Comparison of ENCODE assay signal across 27 cellular contexts in the genomic region with DNA sequence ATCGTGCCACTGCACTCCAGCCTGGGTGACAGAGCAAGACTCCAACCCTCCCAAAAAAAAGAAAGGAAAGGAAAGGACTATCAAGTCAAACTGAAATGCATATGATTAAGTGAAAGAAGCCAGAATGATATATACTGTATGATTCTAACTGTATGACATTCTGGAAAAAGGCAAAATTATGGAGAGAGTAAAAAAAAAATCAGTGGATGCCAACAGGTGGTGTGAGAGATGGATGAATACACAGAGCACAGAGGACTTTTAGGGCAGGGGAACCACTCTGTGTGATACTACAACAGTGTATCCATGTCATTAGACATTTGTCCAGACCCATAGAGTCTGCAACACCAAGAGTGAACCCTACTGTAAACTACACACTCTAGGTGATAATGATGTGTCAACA.
"Had no signal": no experiment of that assay in that cellular context is flagged by ENCODE, and none has a peak within 500 bp of the region (broad histone marks: within the 10 kb centered on the region; RNA-seq: fewer than 3 reads in every experiment).

No MANE protein-coding gene starts in this region.

- H3K9me3 ChIP-seq: ovary, psoas muscle, right lobe of liver, sigmoid colon, stomach, thoracic aorta, thyroid gland, tibial nerve, upper lobe of left lung, vagina had no signal

- H3K4me3 Mint-ChIP-seq: natural killer cell treated with Interleukin-12 subunit alpha and Interleukin-12 subunit beta and Interleukin-15 and Interleukin-18, amount 100 ng/mL, for 72 hours; nephron progenitor cell; neural progenitor cell; stimulated activated effector memory CD8-positive, alpha-beta T cell treated with anti-CD3 and anti-CD28 coated beads, Interleukin-12 subunit alpha, Interleukin-12 subunit beta, amount 100 ng/mL, for 72 hours; stimulated activated naive B cell treated with anti-CD40 and anti-IgM and Interleukin-4, amounts not matched to agents 10 μg/mL and 1 μg/mL and 100 μg/mL, for 72 hours; stimulated activated naive CD8-positive, alpha-beta T cell treated with anti-CD3 and anti-CD28 coated beads, Interleukin-15, Interleukin-2, amounts not matched to agents 100 ng/mL and 50 ng/mL, for 24 hours had no signal

- DNase-seq: nephron progenitor cell; occipital lobe; ovary; posterior cingulate gyrus; psoas muscle; right cardiac atrium; right lobe of liver; sigmoid colon; small intestine; stimulated activated CD4-positive, alpha-beta T cell treated with anti-CD3 and anti-CD28 coated beads, Interleukin-15, amount 100 ng/mL, for 24 hours; stimulated activated CD4-positive, alpha-beta T cell treated with anti-CD3 and anti-CD28 coated beads, Interleukin-2, amount 100 ng/mL, for 24 hours; stimulated activated CD4-positive, alpha-beta T cell treated with anti-CD3 and anti-CD28 coated beads, Interleukin-2, amount 100 ng/mL, for 48 hours; stimulated activated CD4-positive, alpha-beta T cell treated with anti-CD3 and anti-CD28 coated beads, Interleukin-4, amount 100 ng/mL, for 24 hours; stimulated activated naive B cell treated with anti-CD40 and anti-IgM and Interleukin-4, amounts not matched to agents 10 μg/mL and 1 μg/mL and 100 μg/mL, for 72 hours; stimulated activated naive CD4-positive, alpha-beta T cell treated with Interleukin-2 at 50 U/mL for 16 hours; stomach; thyroid gland; trophoblast cell; upper lobe of left lung had no signal

- ATAC-seq: natural killer cell treated with Interleukin-12 subunit alpha and Interleukin-12 subunit beta and Interleukin-15 and Interleukin-18, amount 100 ng/mL, for 72 hours; psoas muscle; right cardiac atrium; right lobe of liver; stimulated activated effector memory CD8-positive, alpha-beta T cell treated with anti-CD3 and anti-CD28 coated beads, Interleukin-12 subunit alpha, Interleukin-12 subunit beta, amount 100 ng/mL, for 72 hours; stimulated activated naive B cell treated with anti-CD40 and anti-IgM and Interleukin-4, amounts not matched to agents 10 μg/mL and 1 μg/mL and 100 μg/mL, for 72 hours had no signal

- H3K4me1 Mint-ChIP-seq: neural progenitor cell had no signal

- H3K36me3 Mint-ChIP-seq: natural killer cell treated with Interleukin-12 subunit alpha and Interleukin-12 subunit beta and Interleukin-15 and Interleukin-18, amount 100 ng/mL, for 72 hours; neural progenitor cell; stimulated activated effector memory CD8-positive, alpha-beta T cell treated with anti-CD3 and anti-CD28 coated beads, Interleukin-12 subunit alpha, Interleukin-12 subunit beta, amount 100 ng/mL, for 72 hours; stimulated activated naive B cell treated with anti-CD40 and anti-IgM and Interleukin-4, amounts not matched to agents 10 μg/mL and 1 μg/mL and 100 μg/mL, for 72 hours had no signal

- H3K27ac Mint-ChIP-seq: natural killer cell treated with Interleukin-12 subunit alpha and Interleukin-12 subunit beta and Interleukin-15 and Interleukin-18, amount 100 ng/mL, for 72 hours; nephron progenitor cell; neural progenitor cell; progenitor cell of endocrine pancreas; stimulated activated effector memory CD8-positive, alpha-beta T cell treated with anti-CD3 and anti-CD28 coated beads, Interleukin-12 subunit alpha, Interleukin-12 subunit beta, amount 100 ng/mL, for 72 hours; stimulated activated naive B cell treated with anti-CD40 and anti-IgM and Interleukin-4, amounts not matched to agents 10 μg/mL and 1 μg/mL and 100 μg/mL, for 72 hours; stimulated activated naive CD8-positive, alpha-beta T cell treated with anti-CD3 and anti-CD28 coated beads, Interleukin-15, Interleukin-2, amounts not matched to agents 100 ng/mL and 50 ng/mL, for 24 hours had no signal
